Comparison of ENCODE assay signal across 1 cellular context in genomic region chr11:120334894-120335462, GRCh38.
A peak's percentile ranks its signal among the peaks of the same experiment; 100 is the strongest.
TF ChIP-seq lines count a peak whose summit lies in the region.

No MANE protein-coding gene starts in this region.

TF ChIP-seq in HEK293, 187 proteins besides CTCF, POLR2A, EP300 and RAD21 (continued from another document):
- TF ChIP-seq ZBTB44 (tag by site-specific recombination; IDR thresholded peaks at IDR 0.05) (peak; percentile 80), ZSCAN23 (tag by site-specific recombination; IDR thresholded peaks at IDR 0.05) (no peak), ZNF221 (tag by site-specific recombination; IDR thresholded peaks at IDR 0.05; ENCODE audit: borderline replicate concordance) (no peak), ZNF223 (tag by site-specific recombination; IDR thresholded peaks at IDR 0.05) (no peak), FEZF1 (tag by site-specific recombination; IDR thresholded peaks at IDR 0.05) (peak; percentile 90), ZNF785 (tag by site-specific recombination; IDR thresholded peaks at IDR 0.05) (no peak), REPIN1 (tag by site-specific recombination; IDR thresholded peaks at IDR 0.05; ENCODE audit: low read depth) (no peak)
- TF ChIP-seq, protein P1, sequence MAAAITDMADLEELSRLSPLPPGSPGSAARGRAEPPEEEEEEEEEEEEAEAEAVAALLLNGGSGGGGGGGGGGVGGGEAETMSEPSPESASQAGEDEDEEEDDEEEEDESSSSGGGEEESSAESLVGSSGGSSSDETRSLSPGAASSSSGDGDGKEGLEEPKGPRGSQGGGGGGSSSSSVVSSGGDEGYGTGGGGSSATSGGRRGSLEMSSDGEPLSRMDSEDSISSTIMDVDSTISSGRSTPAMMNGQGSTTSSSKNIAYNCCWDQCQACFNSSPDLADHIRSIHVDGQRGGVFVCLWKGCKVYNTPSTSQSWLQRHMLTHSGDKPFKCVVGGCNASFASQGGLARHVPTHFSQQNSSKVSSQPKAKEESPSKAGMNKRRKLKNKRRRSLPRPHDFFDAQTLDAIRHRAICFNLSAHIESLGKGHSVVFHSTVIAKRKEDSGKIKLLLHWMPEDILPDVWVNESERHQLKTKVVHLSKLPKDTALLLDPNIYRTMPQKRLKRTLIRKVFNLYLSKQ (tag by site-specific recombination; IDR thresholded peaks at IDR 0.05; ENCODE audit: borderline replicate concordance), result no peak
